19 cellular contexts compared by ENCODE assay signal in the genomic region with DNA sequence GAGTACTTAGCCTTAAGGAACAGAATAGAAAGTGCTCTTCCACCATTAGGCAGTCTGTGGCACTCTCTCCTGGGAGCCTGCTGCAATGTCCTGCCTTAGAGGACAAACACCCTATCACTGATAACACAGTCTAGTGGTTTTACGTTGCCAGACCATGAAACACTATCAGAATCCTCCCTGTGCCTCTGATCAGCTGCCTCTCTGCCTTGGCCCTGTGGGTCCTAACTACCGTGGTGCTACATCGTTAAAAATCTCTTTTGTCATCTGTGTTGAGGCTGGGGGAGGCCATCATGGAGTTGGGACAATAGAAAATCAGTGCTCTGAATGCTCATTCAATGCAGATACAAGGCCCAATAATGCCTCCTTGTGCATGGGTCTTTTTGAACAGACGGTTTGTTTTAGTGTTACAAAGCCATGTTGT. TPM values are rescaled to one million over a fixed set of nuclear protein-coding genes. Genes with fewer than 3 reads are reported as not detected.
A peak's percentile ranks its signal among the peaks of the same experiment; 100 is the strongest.
DNase-seq lines count a peak whose midpoint lies in the region; ATAC-seq, FAIRE-seq and TF ChIP-seq lines count a peak whose summit lies in the region.
"Had no signal": no experiment of that assay in that cellular context is flagged by ENCODE, and none has a peak within 500 bp of the region (broad histone marks: within the 10 kb centered on the region; RNA-seq: fewer than 3 reads in every experiment).

No MANE protein-coding gene starts in this region.

- intact Hi-C loops in K562 (cut with micrococcal nuclease) (no loop called here), left ventricle myocardium inferior (cut with micrococcal nuclease) (no loop called here)

- no TSS peak for BruUV-seq in K562 (replicated peaks; lab: Mats Ljungman, UMichigan)

- H4K20me1 ChIP-seq in K562 (replicated peaks; ENCODE audit: control insufficient read depth, insufficient read depth, low read length) = peaks cover 3% of the 10 kb centered on the region; the same call in 1 of the 2 replicates

- CTCF ChIA-PET in K562 (lab: Yijun Ruan, JAX; ENCODE audit: low intra/inter-chr PET ratio) = no interaction called here

- no peak overlapping the region for H2BK5ac ChIP-seq in trophoblast cell (ENCODE audit: low read depth, low read length, poor library complexity)

- 0 out of 4 replicates have a peak, but pooled peaks have one; percentile 8 to 12 for TF ChIP-seq RAD21 in K562 (CRISPR knock-in tag; conservative IDR thresholded peaks at IDR 0.05 in 1 of 2, IDR thresholded peaks at IDR 0.05 in 1 of 2)

- H3K9me1 ChIP-seq in K562 (ENCODE audit: control insufficient read depth, insufficient read depth, low read length) = no peaks in the 10 kb centered on the region

- 0 out of 6 replicates have a peak, but pooled peaks of 1 of the 3 experiments have one; percentile 9 for TF ChIP-seq CTCF in K562 (IDR thresholded peaks at IDR 0.05 in 2 of 3, conservative IDR thresholded peaks at IDR 0.05 in 1 of 3; ENCODE audit: insufficient read depth in 2 of 3, low read depth in 1 of 3, low read length in 3 of 3)
- peak; percentile 34 for TF ChIP-seq CTCF in left ventricle myocardium inferior (IDR thresholded peaks at IDR 0.05; ENCODE audit: borderline replicate concordance)

- H3K18ac ChIP-seq in trophoblast cell (ENCODE audit: low read length) = no peak overlapping the region

- no peak overlapping the region for H2BK12ac ChIP-seq in trophoblast cell (ENCODE audit: low read length)

- no peak overlapping the region for H4K91ac ChIP-seq in trophoblast cell (ENCODE audit: low read depth, low read length)

- no peak overlapping the region for H2AK5ac ChIP-seq in trophoblast cell (ENCODE audit: low read length)

- TF ChIP-seq POLR2A in K562 (conservative IDR thresholded peaks at IDR 0.05) = no peak

- H3K27ac ChIP-seq in K562 (ENCODE audit: extremely low read depth, low read depth, low read length) = no peak overlapping the region
- H3K27ac ChIP-seq in left ventricle myocardium inferior (replicated peaks) = no peak overlapping the region
- H3K27ac ChIP-seq in trophoblast cell (ENCODE audit: low read depth, low read length) = no peak overlapping the region
- H3K27ac ChIP-seq: ascending aorta, sigmoid colon, stomach had no signal

- in situ Hi-C loops in K562 (cut with MboI) = no loop called here

- H3K27me3 ChIP-seq in K562 (ENCODE audit: control insufficient read depth in 2 of 2, insufficient read depth in 2 of 2, low read length in 2 of 2) = peaks cover 21 to 34% of the 10 kb centered on the region in 2 experiments
- H3K27me3 ChIP-seq in left ventricle myocardium inferior (ENCODE audit: low read depth) = no peaks in the 10 kb centered on the region
- no peaks in the 10 kb centered on the region for H3K27me3 ChIP-seq in trophoblast cell (ENCODE audit: insufficient read depth, low read length)
- H3K27me3 ChIP-seq: ascending aorta, stomach had no signal

- no peaks in the 10 kb centered on the region for H3K36me3 ChIP-seq in K562 (ENCODE audit: control insufficient read depth, insufficient read depth, low read length)
- no peaks in the 10 kb centered on the region for H3K36me3 ChIP-seq in left ventricle myocardium inferior
- H3K36me3 ChIP-seq in trophoblast cell (ENCODE audit: control insufficient read depth in 1 of 2, insufficient read depth in 2 of 2, low read length in 2 of 2) = no peaks in the 10 kb centered on the region
- H3K36me3 ChIP-seq: ascending aorta, HAP-1, sigmoid colon, stomach had no signal

- H2BK120ac ChIP-seq in trophoblast cell (ENCODE audit: insufficient read depth, low read length, poor library complexity) = no peak overlapping the region

- no peak overlapping the region for H3K23ac ChIP-seq in trophoblast cell (ENCODE audit: low read length)

- no peaks in the 10 kb centered on the region for H3K4me1 ChIP-seq in K562 (replicated peaks in 1 of 2; ENCODE audit: control insufficient read depth in 2 of 2, insufficient read depth in 2 of 2, low read length in 2 of 2)
- H3K4me1 ChIP-seq in left ventricle myocardium inferior = no peaks in the 10 kb centered on the region
- H3K4me1 ChIP-seq in trophoblast cell (ENCODE audit: control insufficient read depth in 1 of 2, insufficient read depth in 2 of 2, low read length in 2 of 2) = no peaks in the 10 kb centered on the region
- H3K4me1 ChIP-seq: ascending aorta, HAP-1, sigmoid colon had no signal

- H3K79me2 ChIP-seq in K562 (ENCODE audit: control insufficient read depth, insufficient read depth, low read length) (no peaks in the 10 kb centered on the region), trophoblast cell (ENCODE audit: control insufficient read depth, insufficient read depth, low read length, poor library complexity) (no peaks in the 10 kb centered on the region)

- H3K4me3 ChIP-seq in K562 = no peak overlapping the region
- H3K4me3 ChIP-seq in left ventricle myocardium inferior = no peak overlapping the region
- no peak overlapping the region for H3K4me3 ChIP-seq in trophoblast cell (ENCODE audit: low read depth, low read length)
- H3K4me3 ChIP-seq: ascending aorta, HAP-1, sigmoid colon, stomach had no signal

- H3K9me3 ChIP-seq in K562 (replicated peaks; ENCODE audit: control insufficient read depth, insufficient read depth, low read depth, low read length) (no peaks in the 10 kb centered on the region), left ventricle myocardium inferior (replicated peaks) (no peaks in the 10 kb centered on the region), trophoblast cell (ENCODE audit: insufficient read depth, low read depth, low read length) (no peaks in the 10 kb centered on the region)
- H3K9me3 ChIP-seq: ascending aorta, HAP-1, sigmoid colon, stomach had no signal

- H4K8ac ChIP-seq in trophoblast cell (ENCODE audit: low read depth, low read length) = no peak overlapping the region

- POLR2A ChIA-PET in K562 (lab: Yijun Ruan, JAX) = no interaction called here

- H3K4ac ChIP-seq in trophoblast cell (ENCODE audit: low read depth, low read length) = no peak overlapping the region

- DNase-seq in HCEC 1CT (peak; percentile 26), K562 (ENCODE audit: extremely low read depth in 1 of 4, low spot score in 3 of 4) (no peak), left ventricle myocardium inferior (no peak), retina (peak; percentile 37), trophoblast cell (no peak), T1000 (lab: John Stamatoyannopoulos, UW) (no peak)
- DNase-seq: activated CD4-positive, alpha-beta T cell treated with anti-CD3 and anti-CD28 coated beads, Interleukin-2, amount 50 U/mL, for 1 hour; CD8-positive, alpha-beta memory T cell; NCI-H510A; sigmoid colon; stomach; T-helper 17 cell had no signal

- no peak overlapping the region for H4K12ac ChIP-seq in trophoblast cell (ENCODE audit: low read depth, low read length)

- FAIRE-seq in K562 (lab: Jason Lieb, UNC) = no peak
- FAIRE-seq: GM18507 had no signal

- H3K9ac ChIP-seq in K562 (ENCODE audit: insufficient read depth in 1 of 2, low read depth in 2 of 2, low read length in 2 of 2) = no peak overlapping the region
- H3K9ac ChIP-seq in trophoblast cell (ENCODE audit: low read length) = no peak overlapping the region

- 0% methylated on average over 4 of the region's 4 CpGs for WGBS in K562 (ENCODE audit: insufficient coverage, low coverage, missing lambda C conversion rate)
- no CpG with 5 or more reads among the region's 4 CpGs for WGBS in trophoblast cell (ENCODE audit: extremely low coverage, insufficient coverage, insufficient read length)

- TF ChIP-seq EP300 in K562 (IDR thresholded peaks at IDR 0.05; ENCODE audit: low read length) = no peak

- no peak overlapping the region for H3K4me2 ChIP-seq in K562 (ENCODE audit: insufficient read depth, low read length)
- H3K4me2 ChIP-seq in trophoblast cell (ENCODE audit: low read length) = no peak overlapping the region

- H3K79me1 ChIP-seq in trophoblast cell (ENCODE audit: low read length) = no peaks in the 10 kb centered on the region

- no peak overlapping the region for H2AFZ ChIP-seq in K562 (ENCODE audit: low read depth, low read length)
- H2AFZ ChIP-seq in trophoblast cell (ENCODE audit: insufficient read depth, low read length, poor library complexity) = no peak overlapping the region

- ATAC-seq in K562 (peak; percentile 28; the same call in 1 of the 3 replicates), GM21737 (IDR thresholded peaks at IDR 0.05; ENCODE audit: unreplicated experiment) (no peak), GM19397 (IDR thresholded peaks at IDR 0.05; ENCODE audit: unreplicated experiment) (no peak)
- ATAC-seq: T-helper 17 cell had no signal

- no peak overlapping the region for H3K14ac ChIP-seq in trophoblast cell (ENCODE audit: low read length)

TF ChIP-seq in K562, 482 proteins besides CTCF, POLR2A, EP300 and RAD21 (continues in another document):
- TF ChIP-seq NRF1 (conservative IDR thresholded peaks at IDR 0.05 in 1 of 2, IDR thresholded peaks at IDR 0.05 in 1 of 2) (no peak), COPS2 (conservative IDR thresholded peaks at IDR 0.05) (no peak), MYNN (IDR thresholded peaks at IDR 0.05) (no peak), MYNN (CRISPR knock-in tag; IDR thresholded peaks at IDR 0.05) (no peak), PHF8 (IDR thresholded peaks at IDR 0.05; ENCODE audit: borderline replicate concordance, low read length) (no peak), GTF2E2 (tag; IDR thresholded peaks at IDR 0.05) (no peak), ZNF717 (CRISPR knock-in tag; IDR thresholded peaks at IDR 0.05) (no peak), PCBP1 (IDR thresholded peaks at IDR 0.05; ENCODE audit: low read depth, low read length, poor library complexity, severe bottlenecking) (no peak), HLTF (IDR thresholded peaks at IDR 0.05) (no peak)

RNA-seq across cellular contexts. Expression of a gene that starts 11.9 kb away (rescaled TPM):
- total RNA-seq in K562 (2011; cell fraction: chromatin; rRNA removed; ENCODE audit: low replicate concordance) = not detected in 2 replicates
- total RNA-seq in K562 (2011; cell fraction: nucleolus; rRNA removed) = not detected in 2 replicates
- not detected in 2 replicates for total RNA-seq in K562 (2011; cell fraction: nucleoplasm; rRNA removed)
- total RNA-seq in K562 (2014; rRNA removed) (not detected in 2 replicates), K562 (2014; rRNA removed; fragmentation: Illumina TruSeq; extraction: Trizol) (not detected in 2 replicates), K562 (2015; rRNA removed; fragmentation: Illumina TruSeq; extraction: Trizol) (not detected in 2 replicates), K562 (2021) (0.07 TPM in 1 of 2 replicates, not detected in the other), left ventricle myocardium inferior (38.0 TPM)
- polyA plus RNA-seq in K562 (2011; rRNA removed) (not detected in 2 replicates), K562 (2014; fragmentation: Illumina TruSeq; extraction: Trizol) (not detected in 2 replicates), K562 (2014; fragmentation: Nextera tagmentation; extraction: Ambion mirVana) (not detected), K562 (2014; rRNA removed) (not detected in 2 replicates)
- polyA plus RNA-seq in K562 (2011; cell fraction: cytosol; rRNA removed) = not detected in 2 replicates
- not detected in 2 replicates for polyA plus RNA-seq in K562 (2011; cell fraction: nucleus; rRNA removed)
- polyA plus RNA-seq in K562 (2012) = not detected in 2 replicates
- polyA minus RNA-seq in K562 (2011; rRNA and poly(A)+ RNA removed) = not detected in 2 replicates
- not detected in 2 replicates for polyA minus RNA-seq in K562 (2011; cell fraction: cytosol; rRNA and poly(A)+ RNA removed)
- polyA minus RNA-seq in K562 (2011; cell fraction: nucleus; rRNA and poly(A)+ RNA removed) = not detected in 2 replicates
- 0.81 and 1.4 TPM in 2 replicates for polyA plus RNA-seq in trophoblast cell (2013)
- total RNA-seq: activated T-helper 1 cell treated with anti-CD3 and anti-CD28 coated beads, Interleukin-12 subunit alpha, Interleukin-12 subunit beta, Interleukin-2, Interleukin-4 antibody, amounts not matched to agents 30 ng/mL and 10 ng/mL and 1 ng/mL, durations not matched to agents 14 hours and 24 hours and 36 hours; CD8-positive, alpha-beta memory T cell; G401; T-helper 17 cell had no signal
- polyA plus RNA-seq: CD8-positive, alpha-beta memory T cell had no signal

Comparison
In these comparisons a context has a peak if more than half of its experiments do, and no peak if none do; other contexts are left out.
1. DNase-seq: peak in HCEC 1CT (single experiment) and retina (single experiment); none in K562 (0 of 4), left ventricle myocardium inferior (single experiment), trophoblast cell (0 of 2) and T1000 (single experiment).
2. RNA of a gene that starts 11.9 kb away (total RNA-seq): 38.0 TPM in left ventricle myocardium inferior (single experiment); 0.07 TPM in K562; every median in the first group is over 10 times any median in the second.